ENCODE assay signal across 8 cellular contexts in the genomic region with DNA sequence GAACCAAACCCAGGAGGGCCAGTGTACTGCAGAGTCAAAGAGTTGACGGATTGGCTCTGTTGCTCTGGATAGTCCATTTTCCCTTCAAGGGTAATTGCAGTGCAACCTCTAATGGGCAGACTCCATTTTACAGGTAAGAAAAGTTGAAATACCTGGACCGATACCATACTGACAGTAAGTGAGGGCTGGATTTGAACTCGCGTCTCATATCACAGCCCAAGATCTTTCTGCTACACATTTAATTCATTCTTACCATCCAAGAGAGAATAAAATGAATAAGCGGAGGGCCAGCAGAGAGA. TPM values are rescaled to one million over a fixed set of nuclear protein-coding genes. Genes with fewer than 3 reads are reported as not detected.
DNase-seq lines count a peak whose midpoint lies in the region; ATAC-seq, FAIRE-seq and TF ChIP-seq lines count a peak whose summit lies in the region.

No MANE protein-coding gene starts in this region.

- H3K4me1 ChIP-seq in OCI-LY3 (ENCODE audit: low read length) (peaks cover 13% of the 10 kb centered on the region), parathyroid adenoma (peaks cover 2% of the 10 kb centered on the region)

- no peak overlapping the region for H3K27ac ChIP-seq in OCI-LY3 (ENCODE audit: low read length)
- H3K27ac ChIP-seq in parathyroid adenoma: peak overlapping the region; percentile 84

- ATAC-seq in sciatic nerve: no peak
- ATAC-seq in GM18907 (IDR thresholded peaks at IDR 0.05; ENCODE audit: unreplicated experiment): no peak
- no peak for ATAC-seq in GM21526 (IDR thresholded peaks at IDR 0.05; ENCODE audit: low FRiP score, unreplicated experiment)

- DNase-seq in GM06990 (ENCODE audit: extremely low read depth, insufficient read length) (no peak), epithelial cell of proximal tubule (ENCODE audit: low read depth) (no peak), frontal cortex (ENCODE audit: low spot score in 2 of 2) (no peak), sciatic nerve (ENCODE audit: low spot score) (no peak)

- H3K4me2 ChIP-seq in OCI-LY3 (ENCODE audit: low read length) (peak overlapping the region; percentile 93), parathyroid adenoma (ENCODE audit: low read length) (peak overlapping the region; percentile 37)

- H3K9me3 ChIP-seq in OCI-LY3 (ENCODE audit: insufficient read depth, low read length) (no peaks in the 10 kb centered on the region), parathyroid adenoma (ENCODE audit: control insufficient read depth, low read length) (no peaks in the 10 kb centered on the region)

- no peak for TF ChIP-seq CTCF in GM06990 (IDR thresholded peaks at IDR 0.05; ENCODE audit: insufficient read depth, low read length, poor library complexity, severe bottlenecking)
- no peak; the same call in 1 of the 2 replicates for TF ChIP-seq CTCF in OCI-LY3 (IDR thresholded peaks at IDR 0.05; ENCODE audit: low read depth, low read length)
- TF ChIP-seq CTCF in epithelial cell of proximal tubule (conservative IDR thresholded peaks at IDR 0.05; ENCODE audit: low read depth, low read length): no peak
- TF ChIP-seq CTCF in parathyroid adenoma (IDR thresholded peaks at IDR 0.05): no peak

- peak overlapping the region; percentile 98 for H3K4me3 ChIP-seq in GM06990 (replicated peaks; ENCODE audit: low read depth, low read length)
- peak overlapping the region; percentile 96 for H3K4me3 ChIP-seq in OCI-LY3 (ENCODE audit: low read length)
- H3K4me3 ChIP-seq in epithelial cell of proximal tubule (ENCODE audit: low read depth, low read length): peak overlapping the region; percentile 93
- H3K4me3 ChIP-seq in parathyroid adenoma (ENCODE audit: low read depth, low read length): peak overlapping the region; percentile 92

- H3K36me3 ChIP-seq in GM06990 (ENCODE audit: control insufficient read depth, insufficient read depth, low read length): no peaks in the 10 kb centered on the region
- peaks cover 9% of the 10 kb centered on the region for H3K36me3 ChIP-seq in OCI-LY3 (replicated peaks; ENCODE audit: low read depth, low read length)
- H3K36me3 ChIP-seq in parathyroid adenoma (ENCODE audit: control insufficient read depth, insufficient read depth, low read length): no peaks in the 10 kb centered on the region

- H3K27me3 ChIP-seq in GM06990 (replicated peaks; ENCODE audit: control insufficient read depth, insufficient read depth, low read length) (no peaks in the 10 kb centered on the region), OCI-LY3 (ENCODE audit: low read depth, low read length) (no peaks in the 10 kb centered on the region), parathyroid adenoma (ENCODE audit: control insufficient read depth, insufficient read depth, low read length) (no peaks in the 10 kb centered on the region)

- no peaks in the 10 kb centered on the region for H4K20me1 ChIP-seq in OCI-LY3 (ENCODE audit: insufficient read depth, low read length)

- H3K79me2 ChIP-seq in OCI-LY3 (ENCODE audit: low read length) (peaks cover 23% of the 10 kb centered on the region), parathyroid adenoma (peaks cover 6% of the 10 kb centered on the region)

- intact Hi-C loops in sciatic nerve (cut with DNase I): no loop called here

- H2AFZ ChIP-seq in OCI-LY3 (ENCODE audit: low read depth, low read length): peak overlapping the region; percentile 79
- H2AFZ ChIP-seq in parathyroid adenoma: peak overlapping the region; percentile 98

- FAIRE-seq in frontal cortex (lab: Jason Lieb, UNC): no peak

- H3K9ac ChIP-seq in OCI-LY3 (ENCODE audit: low read length) (peak overlapping the region; percentile 91), parathyroid adenoma (no peak overlapping the region)

RNA-seq across cellular contexts. Expression of a gene that starts 0.4 kb away (rescaled TPM):
- 55.1 and 65.3 TPM in 2 replicates for total RNA-seq in epithelial cell of proximal tubule
- 84.8 TPM for total RNA-seq in frontal cortex
- total RNA-seq in sciatic nerve: 65.6 TPM

RNA-seq across cellular contexts. Expression of a gene that starts 7.7 kb away (rescaled TPM):
- total RNA-seq in epithelial cell of proximal tubule (5.9 and 8.2 TPM in 2 replicates), frontal cortex (6.1 TPM), sciatic nerve (55.7 TPM)
